ENCODE assay signal across 24 cellular contexts in the genomic region with DNA sequence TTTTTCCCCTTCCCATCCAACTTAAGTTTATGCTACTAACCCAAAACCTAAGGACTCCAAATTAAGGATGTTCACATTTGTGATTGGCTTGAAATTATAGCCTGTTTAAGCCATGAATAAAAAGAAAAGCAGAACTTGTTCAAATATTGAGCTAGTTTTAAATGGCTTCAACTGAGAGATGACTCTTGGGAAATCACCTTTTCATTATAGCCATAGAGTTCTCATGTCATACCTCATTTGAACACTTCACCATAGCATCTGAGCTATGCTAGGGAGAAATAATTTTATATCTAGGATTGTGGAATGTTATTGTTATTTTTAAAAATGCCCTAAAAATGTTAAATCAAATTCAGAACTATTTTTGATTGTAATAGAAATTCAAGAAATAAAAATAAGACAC.
"Had no signal": no experiment of that assay in that cellular context is flagged by ENCODE, and none has a peak within 500 bp of the region (broad histone marks: within the 10 kb centered on the region; RNA-seq: fewer than 3 reads in every experiment).

No MANE protein-coding gene starts in this region.

- H3K4me1 ChIP-seq: colonic mucosa, foreskin keratinocyte, gastroesophageal sphincter, heart left ventricle, left ventricle myocardium inferior, lower lobe of right lung had no signal

- DNase-seq: colonic mucosa; cortex of kidney; effector CD8-positive, alpha-beta T cell; effector memory CD8-positive, alpha-beta T cell; endodermal cell; foreskin keratinocyte; heart left ventricle; immature natural killer cell; islet precursor cell; kidney; kidney glomerular epithelial cell; left colon; left ventricle myocardium inferior; lower lobe of right lung; mesenchymal stem cell; mucosa of descending colon; naive B cell; naive thymus-derived CD8-positive, alpha-beta T cell had no signal

- H3K9me3 ChIP-seq: colonic mucosa, esophagus muscularis mucosa, gastroesophageal sphincter, heart left ventricle, left ventricle myocardium inferior, lower lobe of right lung, mucosa of descending colon had no signal

- H3K4me2 ChIP-seq: hepatocyte had no signal

- H2AFZ ChIP-seq: hepatocyte had no signal

- FAIRE-seq: endothelial cell of umbilical vein, frontal cortex, kidney had no signal

- H3K27me3 ChIP-seq: colonic mucosa, esophagus muscularis mucosa, foreskin keratinocyte, gastroesophageal sphincter, heart left ventricle, hepatocyte had no signal

- H3K4me3 ChIP-seq: colonic mucosa, esophagus muscularis mucosa, gastroesophageal sphincter, heart left ventricle, hepatocyte, left ventricle myocardium inferior, lower lobe of right lung, mucosa of descending colon had no signal

- H3K36me3 ChIP-seq: colonic mucosa, esophagus muscularis mucosa, gastroesophageal sphincter, heart left ventricle, left ventricle myocardium inferior, lower lobe of right lung had no signal

- ATAC-seq: effector memory CD8-positive, alpha-beta T cell; foreskin keratinocyte; gastroesophageal sphincter; heart left ventricle; left colon; left lobe of liver; lower lobe of right lung; mucosa of descending colon; naive thymus-derived CD8-positive, alpha-beta T cell had no signal

- H3K79me2 ChIP-seq: hepatocyte had no signal

- H3K27ac ChIP-seq: colonic mucosa, esophagus muscularis mucosa, foreskin keratinocyte, gastroesophageal sphincter, heart left ventricle, hepatocyte, left ventricle myocardium inferior, lower lobe of right lung had no signal
